Comparison of ENCODE assay signal across 26 cellular contexts in genomic region chr12:129097451-129097850, GRCh38.
"Had no signal": no experiment of that assay in that cellular context is flagged by ENCODE, and none has a peak within 500 bp of the region (broad histone marks: within the 10 kb centered on the region; RNA-seq: fewer than 3 reads in every experiment).

No MANE protein-coding gene starts in this region.

- H3K27ac ChIP-seq: stomach, suprapubic skin, testis, thoracic aorta, thyroid gland, tibial artery, tibial nerve, transverse colon, upper lobe of left lung, upper lobe of right lung, uterus, vagina had no signal

- H3K9me3 ChIP-seq: suprapubic skin, testis, thoracic aorta, thyroid gland, transverse colon, upper lobe of right lung, uterus, vagina had no signal

- DNase-seq: stimulated activated CD4-positive, alpha-beta T cell treated with anti-CD3 and anti-CD28 coated beads, Interleukin-2, amount 100 ng/mL, for 48 hours; stimulated activated CD4-positive, alpha-beta T cell treated with anti-CD3 and anti-CD28 coated beads, Interleukin-4, amount 100 ng/mL, for 1 hour; stimulated activated CD4-positive, alpha-beta T cell treated with anti-CD3 and anti-CD28 coated beads, Interleukin-4, amount 100 ng/mL, for 24 hours; stimulated activated CD4-positive, alpha-beta T cell treated with anti-CD3 and anti-CD28 coated beads, Interleukin-4, amount 100 ng/mL, for 4 hours; stimulated activated CD8-positive, alpha-beta memory T cell treated with anti-CD3 and anti-CD28 coated beads, Interleukin-4, amount 100 ng/mL, for 48 hours; stimulated activated naive B cell treated with anti-CD40 and anti-IgM and Interleukin-4, amounts not matched to agents 10 μg/mL and 1 μg/mL and 100 μg/mL, for 72 hours; stimulated activated naive CD4-positive, alpha-beta T cell; stimulated activated naive CD4-positive, alpha-beta T cell treated with Interleukin-2 at 50 U/mL for 16 hours; stimulated activated naive CD8-positive, alpha-beta T cell treated with anti-CD3 and anti-CD28 coated beads, Interleukin-15, amount 100 ng/mL, for 72 hours; stimulated activated naive CD8-positive, alpha-beta T cell treated with anti-CD3 and anti-CD28 coated beads, Interleukin-15, Interleukin-2, amounts not matched to agents 100 U/mL and 50 U/mL, for 24 hours; stomach; substantia nigra; testis; thyroid gland; tibial artery; transverse colon; trophoblast cell; upper lobe of left lung; upper lobe of right lung; uterus had no signal

- H3K4me3 ChIP-seq: stomach, suprapubic skin, testis, thoracic aorta, thyroid gland, tibial artery, tibial nerve, transverse colon, upper lobe of left lung, upper lobe of right lung, uterus, vagina had no signal

- H3K36me3 ChIP-seq: stomach, suprapubic skin, thoracic aorta, thyroid gland, tibial artery, tibial nerve, transverse colon, upper lobe of left lung, upper lobe of right lung, uterus, vagina had no signal

- H3K27me3 ChIP-seq: stomach, suprapubic skin, testis, thyroid gland, tibial artery, tibial nerve, transverse colon, upper lobe of left lung, upper lobe of right lung, uterus, vagina had no signal

- H3K4me1 ChIP-seq: stomach, suprapubic skin, testis, thyroid gland, tibial artery, tibial nerve, transverse colon, upper lobe of left lung, upper lobe of right lung, uterus, vagina had no signal

- ATAC-seq: stimulated activated effector memory CD8-positive, alpha-beta T cell treated with anti-CD3 and anti-CD28 coated beads, Interleukin-12 subunit alpha, Interleukin-12 subunit beta, amount 100 ng/mL, for 72 hours; stimulated activated naive B cell treated with anti-CD40 and anti-IgM and Interleukin-4, amounts not matched to agents 10 μg/mL and 1 μg/mL and 100 μg/mL, for 72 hours; stimulated activated naive CD8-positive, alpha-beta T cell treated with anti-CD3 and anti-CD28 coated beads, Interleukin-15, amount 100 ng/mL, for 72 hours; stimulated activated naive CD8-positive, alpha-beta T cell treated with anti-CD3 and anti-CD28 coated beads, Interleukin-15, Interleukin-2, amounts not matched to agents 100 U/mL and 50 U/mL, for 24 hours; upper lobe of right lung had no signal

- FAIRE-seq: urothelium cell line had no signal
